Comparison of ENCODE assay signal across 11 cellular contexts in the genomic region with DNA sequence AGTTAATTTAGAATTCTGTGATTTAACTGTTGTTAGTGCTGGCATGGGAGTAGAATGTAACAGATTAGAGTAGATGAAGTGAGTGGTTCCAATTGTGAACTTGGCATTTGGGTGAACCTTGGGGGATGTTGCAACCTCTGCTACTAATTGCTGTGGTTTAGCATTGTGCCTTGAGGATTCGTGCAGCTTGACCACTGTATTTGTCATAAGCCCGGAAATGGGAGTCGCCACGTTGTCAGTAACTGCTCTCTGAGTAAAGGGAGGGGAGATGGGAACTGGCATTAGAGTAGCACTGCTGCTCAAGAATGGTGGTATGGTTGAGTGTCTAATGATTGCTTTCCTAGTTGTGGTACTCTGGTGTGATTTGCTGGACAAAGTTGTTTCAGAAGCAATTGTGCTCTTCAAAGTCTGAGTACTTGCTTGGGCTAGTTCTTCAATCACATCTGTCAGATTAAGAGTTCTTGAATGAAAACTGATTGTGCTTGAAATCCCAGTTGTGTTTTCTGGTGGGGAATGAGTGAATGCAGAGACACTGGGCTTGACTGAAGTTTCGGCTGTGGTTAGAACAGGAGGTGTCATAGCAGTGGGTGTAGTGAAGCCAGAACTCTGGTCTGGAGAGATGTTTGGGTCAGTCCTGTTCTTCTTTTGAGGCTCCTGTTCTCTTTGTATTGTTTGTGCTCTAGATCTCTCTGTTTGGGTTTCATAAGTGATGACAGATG. TPM values are rescaled to one million over a fixed set of nuclear protein-coding genes. Genes with fewer than 3 reads are reported as not detected.
DNase-seq lines count a peak whose midpoint lies in the region; ATAC-seq and TF ChIP-seq lines count a peak whose summit lies in the region.
"Had no signal": no experiment of that assay in that cellular context is flagged by ENCODE, and none has a peak within 500 bp of the region (broad histone marks: within the 10 kb centered on the region; RNA-seq: fewer than 3 reads in every experiment).

No MANE protein-coding gene starts in this region.

- H3K9me3 Mint-ChIP-seq in activated CD4-positive, alpha-beta memory T cell treated with anti-CD3 and anti-CD28 coated beads for 36 hours: no peaks in the 10 kb centered on the region
- H3K9me3 Mint-ChIP-seq: stimulated activated memory B cell treated with anti-CD40 and anti-IgM and Interleukin-4, amounts not matched to agents 10 μg/mL and 1 μg/mL and 100 μg/mL, for 72 hours had no signal

- H3K4me1 ChIP-seq in left ventricle myocardium inferior (no peaks in the 10 kb centered on the region), RWPE2 (ENCODE audit: insufficient read depth, poor library complexity, severe bottlenecking) (peaks cover 6% of the 10 kb centered on the region), aorta (ENCODE audit: control insufficient read depth in 1 of 2, insufficient read depth in 2 of 2, low read length in 2 of 2) (no peaks in the 10 kb centered on the region)

- POLR2A ChIA-PET in activated CD4-positive, alpha-beta memory T cell treated with anti-CD3 and anti-CD28 coated beads for 36 hours (lab: Charles Lee): no interaction called here

- no peaks in the 10 kb centered on the region for H3K36me3 Mint-ChIP-seq in activated CD4-positive, alpha-beta memory T cell treated with anti-CD3 and anti-CD28 coated beads for 36 hours
- H3K36me3 Mint-ChIP-seq: stimulated activated memory B cell treated with anti-CD40 and anti-IgM and Interleukin-4, amounts not matched to agents 10 μg/mL and 1 μg/mL and 100 μg/mL, for 72 hours had no signal

- peaks cover 15% of the 10 kb centered on the region for H3K27me3 Mint-ChIP-seq in activated CD4-positive, alpha-beta memory T cell treated with anti-CD3 and anti-CD28 coated beads for 36 hours

- no peak for DNase-seq in Right ventricle myocardium inferior (ENCODE audit: missing footprints)
- DNase-seq in left ventricle myocardium inferior: no peak
- no peak for DNase-seq in RWPE2 (ENCODE audit: low spot score)
- DNase-seq in fibroblast of pulmonary artery (ENCODE audit: low read depth): peak; percentile 90
- peak in 1 of 2 donors; percentile 66 for DNase-seq in aorta
- no peak for DNase-seq in midbrain (lab: John Stamatoyannopoulos, UW)
- DNase-seq in NCI-H146 treated with DMSO at 0.1 percent for 48 hours (lab: John Stamatoyannopoulos, UW; ENCODE audit: unreplicated experiment): no peak
- no peak for DNase-seq in activated CD4-positive, alpha-beta memory T cell treated with anti-CD3 and anti-CD28 coated beads for 36 hours
- DNase-seq: NCI-H1930 had no signal

- peaks cover 47% of the 10 kb centered on the region for H3K27me3 ChIP-seq in left ventricle myocardium inferior (ENCODE audit: low read depth)
- H3K27me3 ChIP-seq in RWPE2 (ENCODE audit: insufficient read depth, poor library complexity, severe bottlenecking): no peaks in the 10 kb centered on the region
- H3K27me3 ChIP-seq in aorta (ENCODE audit: control insufficient read depth in 1 of 2, insufficient read depth in 2 of 2, low read length in 1 of 2): no peaks in the 10 kb centered on the region
- H3K27me3 ChIP-seq: cardiac muscle cell had no signal

- no peak overlapping the region for H3K4me3 ChIP-seq in left ventricle myocardium inferior
- H3K4me3 ChIP-seq in RWPE2 (ENCODE audit: severe bottlenecking): no peak overlapping the region
- no peak overlapping the region for H3K4me3 ChIP-seq in fibroblast of pulmonary artery (replicated peaks; ENCODE audit: low read depth, low read length)
- H3K4me3 ChIP-seq in aorta (ENCODE audit: low read length in 2 of 2): no peak overlapping the region
- H3K4me3 ChIP-seq: cardiac muscle cell had no signal

- no peak overlapping the region for H3K27ac Mint-ChIP-seq in activated CD4-positive, alpha-beta memory T cell treated with anti-CD3 and anti-CD28 coated beads for 36 hours
- H3K27ac Mint-ChIP-seq: stimulated activated memory B cell treated with anti-CD40 and anti-IgM and Interleukin-4, amounts not matched to agents 10 μg/mL and 1 μg/mL and 100 μg/mL, for 72 hours had no signal

- CTCF ChIA-PET in activated CD4-positive, alpha-beta memory T cell treated with anti-CD3 and anti-CD28 coated beads for 36 hours (lab: Charles Lee): interaction anchor here (1.8 kb wide), 1 partner anchor 10 kb away, joined by 5 read pairs; no protein-coding TSS in a partner anchor

- intact Hi-C loops in Right ventricle myocardium inferior (cut with DNase I): loop anchor here (10.0 kb wide), 2 partner anchors 109 to 209 kb away; no protein-coding TSS in a partner anchor
- intact Hi-C loops in left ventricle myocardium inferior (cut with micrococcal nuclease): no loop called here
- intact Hi-C loops in aorta (cut with DNase I): loop anchor here in 1 of 2 donors (10.0 kb wide), 1 partner anchor 219 kb away; no protein-coding TSS in a partner anchor
- intact Hi-C loops in activated CD4-positive, alpha-beta memory T cell treated with anti-CD3 and anti-CD28 coated beads for 36 hours (cut with micrococcal nuclease): no loop called here

- no peaks in the 10 kb centered on the region for H3K9me3 ChIP-seq in left ventricle myocardium inferior (replicated peaks)
- H3K9me3 ChIP-seq in RWPE2 (ENCODE audit: severe bottlenecking): no peaks in the 10 kb centered on the region
- no peaks in the 10 kb centered on the region for H3K9me3 ChIP-seq in aorta (ENCODE audit: control insufficient read depth, low read length)

- no peak for TF ChIP-seq CTCF in left ventricle myocardium inferior (IDR thresholded peaks at IDR 0.05; ENCODE audit: borderline replicate concordance)
- TF ChIP-seq CTCF in RWPE2 (IDR thresholded peaks at IDR 0.05; ENCODE audit: poor library complexity, severe bottlenecking): no peak
- TF ChIP-seq CTCF in fibroblast of pulmonary artery (IDR thresholded peaks at IDR 0.05; ENCODE audit: low read length, missing control alignments): no peak

- WGBS in aorta, 2 donors: 52 to 56% methylated on average over 5 of the region's 5 CpGs

- ATAC-seq in Right ventricle myocardium inferior (peak; percentile 69), RWPE2 (ENCODE audit: low read depth) (peak; percentile 74), aorta (ENCODE audit: low FRiP score) (peak; percentile 68)
- ATAC-seq: stimulated activated memory B cell treated with anti-CD40 and anti-IgM and Interleukin-4, amounts not matched to agents 10 μg/mL and 1 μg/mL and 100 μg/mL, for 72 hours had no signal

- peaks cover 6% of the 10 kb centered on the region for H3K36me3 ChIP-seq in left ventricle myocardium inferior
- H3K36me3 ChIP-seq in RWPE2 (ENCODE audit: low read depth): no peaks in the 10 kb centered on the region
- H3K36me3 ChIP-seq in aorta (ENCODE audit: control insufficient read depth in 1 of 2, insufficient read depth in 2 of 2, low read length in 1 of 2): no peaks in the 10 kb centered on the region
- H3K36me3 ChIP-seq: cardiac muscle cell had no signal

- H3K4me1 Mint-ChIP-seq in activated CD4-positive, alpha-beta memory T cell treated with anti-CD3 and anti-CD28 coated beads for 36 hours (ENCODE audit: low read depth): no peaks in the 10 kb centered on the region
- H3K4me1 Mint-ChIP-seq: stimulated activated memory B cell treated with anti-CD40 and anti-IgM and Interleukin-4, amounts not matched to agents 10 μg/mL and 1 μg/mL and 100 μg/mL, for 72 hours had no signal

- H3K4me3 Mint-ChIP-seq in activated CD4-positive, alpha-beta memory T cell treated with anti-CD3 and anti-CD28 coated beads for 36 hours: no peak overlapping the region
- H3K4me3 Mint-ChIP-seq: stimulated activated memory B cell treated with anti-CD40 and anti-IgM and Interleukin-4, amounts not matched to agents 10 μg/mL and 1 μg/mL and 100 μg/mL, for 72 hours had no signal

- H3K27ac ChIP-seq in left ventricle myocardium inferior (replicated peaks) (no peak overlapping the region), RWPE2 (ENCODE audit: poor library complexity, severe bottlenecking) (no peak overlapping the region), aorta (ENCODE audit: low read depth in 1 of 2, low read length in 2 of 2) (no peak overlapping the region)
- H3K27ac ChIP-seq: cardiac muscle cell had no signal

RNA-seq across cellular contexts. Expression of a gene that starts 15.4 kb away (rescaled TPM):
- total RNA-seq in Right ventricle myocardium inferior (3.0 TPM), left ventricle myocardium inferior (3.1 TPM), aorta (1 to 10 TPM; 2.2 to 7.7 TPM)
- 1 to 10 TPM; 2.3 to 2.9 TPM for polyA plus RNA-seq in aorta
- not detected for total RNA-seq in activated CD4-positive, alpha-beta memory T cell treated with anti-CD3 and anti-CD28 coated beads for 36 hours
- polyA plus RNA-seq: cardiac muscle cell had no signal
